In the genomic region with DNA sequence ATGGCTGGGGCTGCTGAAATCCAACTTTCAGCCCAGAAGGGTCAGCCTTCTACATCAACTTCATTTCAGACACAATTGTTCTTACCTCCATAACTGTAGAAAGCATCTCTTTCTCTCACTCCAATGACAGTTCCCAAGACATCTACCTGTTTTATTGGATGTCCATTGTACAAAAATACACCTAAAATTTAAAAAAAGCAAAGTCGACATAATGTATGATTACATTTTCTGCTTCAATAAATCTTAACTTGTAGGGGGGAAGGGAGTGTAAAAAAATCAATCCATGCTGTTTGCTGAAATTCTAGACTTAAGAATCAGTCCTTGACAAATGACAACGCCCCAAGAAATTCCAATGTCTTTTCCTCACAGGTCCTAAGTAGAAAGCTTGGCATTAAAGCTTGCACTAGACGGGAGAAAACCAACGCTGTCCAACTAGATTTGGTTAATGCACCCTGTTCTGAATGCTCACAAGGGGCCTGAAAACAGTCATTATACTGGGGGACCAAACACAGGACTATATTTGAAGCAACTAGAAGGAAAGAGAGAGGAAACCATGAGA, we compare ENCODE assay signal across 12 cellular contexts. TPM values are rescaled to one million over a fixed set of nuclear protein-coding genes. Genes with fewer than 3 reads are reported as not detected.
DNase-seq lines count a peak whose midpoint lies in the region; ATAC-seq and TF ChIP-seq lines count a peak whose summit lies in the region.
"Had no signal": no experiment of that assay in that cellular context is flagged by ENCODE, and none has a peak within 500 bp of the region (broad histone marks: within the 10 kb centered on the region; RNA-seq: fewer than 3 reads in every experiment).

No MANE protein-coding gene starts in this region.

- H3K4me1 ChIP-seq in BLaER1 treated with 17β-estradiol and CSF1 and Interleukin-3, amounts not matched to agents 10 nM and 100 nM, result peaks cover 29 to 72% (median 53%) of the 10 kb centered on the region in 10 experiments
- peaks cover 34% of the 10 kb centered on the region for H3K4me1 ChIP-seq in foreskin keratinocyte
- H3K4me1 ChIP-seq: Caco-2 had no signal

- H3K27me3 ChIP-seq in BLaER1 treated with 17β-estradiol and CSF1 and Interleukin-3, amounts not matched to agents 10 nM and 100 nM, result no peaks in the 10 kb centered on the region
- H3K27me3 ChIP-seq in foreskin keratinocyte, result no peaks in the 10 kb centered on the region

- intact Hi-C loops in MCF 10A (cut with micrococcal nuclease), result no loop called here

- CTCF ChIA-PET in MCF 10A (lab: Yijun Ruan, JAX), result interaction anchor here (0.6 kb wide), 1 partner anchor 210 kb away, joined by 3 read pairs; no protein-coding TSS in a partner anchor

- ATAC-seq in foreskin keratinocyte (no peak), HG03354 (IDR thresholded peaks at IDR 0.05; ENCODE audit: poor library complexity, severe bottlenecking, unreplicated experiment) (no peak)
- ATAC-seq: left lobe of liver had no signal

- no peak; the same call in 1 of the 2 replicates for TF ChIP-seq EP300 in Ishikawa (IDR thresholded peaks at IDR 0.05; ENCODE audit: borderline replicate concordance)

- H3K9me3 Mint-ChIP-seq in MCF 10A (ENCODE audit: unreplicated experiment), result no peaks in the 10 kb centered on the region
- H3K9me3 Mint-ChIP-seq in nephron progenitor cell, result peaks cover 9% of the 10 kb centered on the region

- DNase-seq in MCF 10A (ENCODE audit: unreplicated experiment), result no peak
- no peak for DNase-seq in nephron progenitor cell
- no peak for DNase-seq in NCI-H2081 (lab: John Stamatoyannopoulos, UW)
- DNase-seq in foreskin keratinocyte, result no peak
- no peak for DNase-seq in foreskin fibroblast
- DNase-seq: anterior cingulate cortex, Caco-2, NCI-H526 treated with DMSO at 0.1 percent for 48 hours had no signal

- peak overlapping the region; percentile 62 for H3K27ac Mint-ChIP-seq in MCF 10A (ENCODE audit: low read depth, unreplicated experiment)
- peak overlapping the region; percentile 4 for H3K27ac Mint-ChIP-seq in nephron progenitor cell

- POLR2A ChIA-PET in MCF 10A (lab: Yijun Ruan, JAX), result interaction anchor here (0.6 to 5.8 kb wide), 15 partner anchors 8 to 211 kb away, joined by 3 to 127 read pairs (median 8); a partner anchor contains a TSS

- H3K36me3 Mint-ChIP-seq in MCF 10A (ENCODE audit: insufficient read depth, unreplicated experiment), result peaks cover 15% of the 10 kb centered on the region
- peaks cover 25% of the 10 kb centered on the region for H3K36me3 Mint-ChIP-seq in nephron progenitor cell (ENCODE audit: low read depth)

- no peak for TF ChIP-seq RAD21 in Ishikawa (IDR thresholded peaks at IDR 0.05; ENCODE audit: low read depth)

- H3K4me1 Mint-ChIP-seq in MCF 10A (ENCODE audit: insufficient read depth, unreplicated experiment), result peaks cover 32% of the 10 kb centered on the region
- H3K4me1 Mint-ChIP-seq in nephron progenitor cell, result peaks cover 50% of the 10 kb centered on the region

- H3K4me2 ChIP-seq in BLaER1 treated with 17β-estradiol and CSF1 and Interleukin-3, amounts not matched to agents 10 nM and 100 nM, result peak overlapping the region; percentile 50 to 83 (median 75)

- no peaks in the 10 kb centered on the region for H4K20me1 ChIP-seq in BLaER1 treated with 17β-estradiol and CSF1 and Interleukin-3, amounts not matched to agents 10 nM and 100 nM

- peaks cover 9 to 13% (median 12%) of the 10 kb centered on the region in 11 experiments for H3K9me3 ChIP-seq in BLaER1 treated with 17β-estradiol and CSF1 and Interleukin-3, amounts not matched to agents 10 nM and 100 nM (replicated peaks in 1 of 11)

- BruUV-seq in MCF 10A (replicated peaks; lab: Mats Ljungman, UMichigan), result no TSS peak

- H3K36me3 ChIP-seq in BLaER1 treated with 17β-estradiol and CSF1 and Interleukin-3, amounts not matched to agents 10 nM and 100 nM, result peaks cover under 1 to 18% (median 12%) of the 10 kb centered on the region in 11 experiments; a peak in 16 of 22 replicates

- H3K9ac ChIP-seq in BLaER1 treated with 17β-estradiol and CSF1 and Interleukin-3, amounts not matched to agents 10 nM and 100 nM, result peak overlapping the region in 6 of 11 experiments; percentile 20 to 60 (median 48); a peak in 8 of 22 replicates

- H3K27ac ChIP-seq in BLaER1 treated with 17β-estradiol and CSF1 and Interleukin-3, amounts not matched to agents 10 nM and 100 nM, result peak overlapping the region in 10 of 11 experiments; percentile 26 to 76 (median 66); a peak in 19 of 22 replicates
- H3K27ac ChIP-seq in foreskin keratinocyte, result no peak overlapping the region

- peak overlapping the region; percentile 43 for H3K4me3 Mint-ChIP-seq in MCF 10A (ENCODE audit: unreplicated experiment)
- no peak overlapping the region for H3K4me3 Mint-ChIP-seq in nephron progenitor cell

- no peaks in the 10 kb centered on the region for H3K27me3 Mint-ChIP-seq in MCF 10A (ENCODE audit: insufficient read depth, unreplicated experiment)
- no peaks in the 10 kb centered on the region for H3K27me3 Mint-ChIP-seq in nephron progenitor cell (ENCODE audit: low read depth, poor library complexity)

- TF ChIP-seq CTCF in MCF 10A (IDR thresholded peaks at IDR 0.05; ENCODE audit: unreplicated experiment), result no peak
- TF ChIP-seq CTCF in nephron progenitor cell (IDR thresholded peaks at IDR 0.05), result no peak
- no peak for TF ChIP-seq CTCF in foreskin keratinocyte (conservative IDR thresholded peaks at IDR 0.05)
- TF ChIP-seq CTCF in foreskin fibroblast (IDR thresholded peaks at IDR 0.05; ENCODE audit: low read depth, low read length), result no peak

- peak overlapping the region in 1 of 10 experiments; percentile 32; a peak in 2 of 20 replicates for H3K4me3 ChIP-seq in BLaER1 treated with 17β-estradiol and CSF1 and Interleukin-3, amounts not matched to agents 10 nM and 100 nM
- no peak overlapping the region for H3K4me3 ChIP-seq in foreskin fibroblast (ENCODE audit: low read depth in 1 of 2, low read length in 2 of 2)

TF ChIP-seq in Ishikawa, 13 proteins besides CTCF, POLR2A, EP300 and RAD21:
- TF ChIP-seq CREB1 (IDR thresholded peaks at IDR 0.05; ENCODE audit: low read depth), result no peak
- no peak for TF ChIP-seq YY1 (IDR thresholded peaks at IDR 0.05; ENCODE audit: low read depth)
- TF ChIP-seq, protein P1, sequence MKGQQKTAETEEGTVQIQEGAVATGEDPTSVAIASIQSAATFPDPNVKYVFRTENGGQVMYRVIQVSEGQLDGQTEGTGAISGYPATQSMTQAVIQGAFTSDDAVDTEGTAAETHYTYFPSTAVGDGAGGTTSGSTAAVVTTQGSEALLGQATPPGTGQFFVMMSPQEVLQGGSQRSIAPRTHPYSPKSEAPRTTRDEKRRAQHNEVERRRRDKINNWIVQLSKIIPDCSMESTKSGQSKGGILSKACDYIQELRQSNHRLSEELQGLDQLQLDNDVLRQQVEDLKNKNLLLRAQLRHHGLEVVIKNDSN (IDR thresholded peaks at IDR 0.05), result no peak
- TF ChIP-seq TCF12 (IDR thresholded peaks at IDR 0.05; ENCODE audit: low read depth), result 0 out of 2 replicates have a peak, but pooled peaks have one; percentile 16
- no peak for TF ChIP-seq FOXM1 (IDR thresholded peaks at IDR 0.05; ENCODE audit: borderline replicate concordance, low read depth)

RNA-seq across cellular contexts. Expression of a gene that starts 7.5 kb away (rescaled TPM):
- total RNA-seq in MCF 10A (2022) (31.8 and 46.7 TPM in 2 replicates), foreskin keratinocyte (28.9 and 29.4 TPM in 2 replicates)
- 22.7 and 27.0 TPM in 2 replicates for polyA plus RNA-seq in foreskin keratinocyte

RNA-seq across cellular contexts. Expression of a gene that starts 55.1 kb away (rescaled TPM):
- total RNA-seq in MCF 10A (2022) (13.2 and 15.0 TPM in 2 replicates), foreskin keratinocyte (81.7 and 109 TPM in 2 replicates)
- polyA plus RNA-seq in foreskin keratinocyte, result 23.9 and 27.5 TPM in 2 replicates

RNA-seq across cellular contexts. Expression of a gene that starts 56.4 kb away (rescaled TPM):
- total RNA-seq in MCF 10A (2022), result 57.3 and 71.9 TPM in 2 replicates
- total RNA-seq in foreskin keratinocyte, result 59.3 and 64.3 TPM in 2 replicates
- polyA plus RNA-seq in foreskin keratinocyte, result 10.5 and 11.1 TPM in 2 replicates
